Comparison of ENCODE assay signal across 11 cellular contexts in genomic region chr2:105747254-105747909, GRCh38. TPM values are rescaled to one million over a fixed set of nuclear protein-coding genes. Genes with fewer than 3 reads are reported as not detected.
A peak's percentile ranks its signal among the peaks of the same experiment; 100 is the strongest.
DNase-seq lines count a peak whose midpoint lies in the region; ATAC-seq, FAIRE-seq and TF ChIP-seq lines count a peak whose summit lies in the region.
"Had no signal": no experiment of that assay in that cellular context is flagged by ENCODE, and none has a peak within 500 bp of the region (broad histone marks: within the 10 kb centered on the region; RNA-seq: fewer than 3 reads in every experiment).

No MANE protein-coding gene starts in this region.

- H3K4me1 Mint-ChIP-seq in activated T-helper 1 cell treated with anti-CD3 and anti-CD28 coated beads, Interleukin-12 subunit alpha, Interleukin-12 subunit beta, Interleukin-2, Interleukin-4 antibody, amounts not matched to agents 30 ng/mL and 10 ng/mL and 1 ng/mL, durations not matched to agents 14 hours and 24 hours and 36 hours (ENCODE audit: low read depth) = peaks cover 81% of the 10 kb centered on the region
- peaks cover 44% of the 10 kb centered on the region for H3K4me1 Mint-ChIP-seq in glutamatergic neuron (ENCODE audit: low read depth, unreplicated experiment)

- no peak for TF ChIP-seq POLR2A in sigmoid colon (IDR thresholded peaks at IDR 0.05)

- CTCF ChIA-PET in HEK293 (lab: Yijun Ruan, JAX) = interaction anchor here (0.5 to 0.7 kb wide), 3 partner anchors 65 to 142 kb away, joined by 3 read pairs; no protein-coding TSS in a partner anchor

- DNase-seq in activated T-helper 1 cell treated with anti-CD3 and anti-CD28 coated beads, Interleukin-12 subunit alpha, Interleukin-12 subunit beta, Interleukin-2, Interleukin-4 antibody, amounts not matched to agents 30 ng/mL and 10 ng/mL and 1 ng/mL, durations not matched to agents 14 hours and 24 hours and 36 hours (ENCODE audit: low spot score) = no peak
- no peak for DNase-seq in glutamatergic neuron
- DNase-seq in small intestine = no peak
- DNase-seq in NCI-H526 treated with DMSO at 0.1 percent for 48 hours (lab: John Stamatoyannopoulos, UW) = no peak
- no peak for DNase-seq in sigmoid colon

- H3K36me3 ChIP-seq in HEK293 (ENCODE audit: control insufficient read depth in 2 of 2, insufficient read depth in 1 of 2, low read length in 2 of 2) (peaks cover 0 to 11% of the 10 kb centered on the region in 2 experiments; a peak in 2 of 3 replicates), small intestine (ENCODE audit: control insufficient read depth in 2 of 2, insufficient read depth in 2 of 2, low read length in 2 of 2) (no peaks in the 10 kb centered on the region), sigmoid colon (no peaks in the 10 kb centered on the region)

- TF ChIP-seq EP300 in sigmoid colon (IDR thresholded peaks at IDR 0.05) = no peak

- H3K9me3 ChIP-seq in HEK293 (ENCODE audit: control insufficient read depth, insufficient read depth, low read depth, low read length) = no peaks in the 10 kb centered on the region
- H3K9me3 ChIP-seq in small intestine (ENCODE audit: control insufficient read depth, low read depth) = no peaks in the 10 kb centered on the region
- no peaks in the 10 kb centered on the region for H3K9me3 ChIP-seq in sigmoid colon

- POLR2A ChIA-PET in HEK293 (lab: Yijun Ruan, JAX) = no interaction called here

- H3K27ac Mint-ChIP-seq in activated T-helper 1 cell treated with anti-CD3 and anti-CD28 coated beads, Interleukin-12 subunit alpha, Interleukin-12 subunit beta, Interleukin-2, Interleukin-4 antibody, amounts not matched to agents 30 ng/mL and 10 ng/mL and 1 ng/mL, durations not matched to agents 14 hours and 24 hours and 36 hours = peak overlapping the region; percentile 94
- peak overlapping the region; percentile 62 for H3K27ac Mint-ChIP-seq in glutamatergic neuron (ENCODE audit: unreplicated experiment)

- H3K27me3 ChIP-seq in small intestine (ENCODE audit: control insufficient read depth in 2 of 2, insufficient read depth in 2 of 2, low read length in 2 of 2) (no peaks in the 10 kb centered on the region), sigmoid colon (no peaks in the 10 kb centered on the region)

- H3K36me3 Mint-ChIP-seq in activated T-helper 1 cell treated with anti-CD3 and anti-CD28 coated beads, Interleukin-12 subunit alpha, Interleukin-12 subunit beta, Interleukin-2, Interleukin-4 antibody, amounts not matched to agents 30 ng/mL and 10 ng/mL and 1 ng/mL, durations not matched to agents 14 hours and 24 hours and 36 hours (ENCODE audit: low read depth) = peaks cover 53% of the 10 kb centered on the region
- no peaks in the 10 kb centered on the region for H3K36me3 Mint-ChIP-seq in glutamatergic neuron (ENCODE audit: unreplicated experiment)

- no peak for ATAC-seq in HG02798 (IDR thresholded peaks at IDR 0.05; ENCODE audit: poor library complexity, unreplicated experiment)
- ATAC-seq in GM19351 (IDR thresholded peaks at IDR 0.05; ENCODE audit: unreplicated experiment) = no peak
- ATAC-seq: sciatic nerve had no signal

- no peaks in the 10 kb centered on the region for H3K27me3 Mint-ChIP-seq in activated T-helper 1 cell treated with anti-CD3 and anti-CD28 coated beads, Interleukin-12 subunit alpha, Interleukin-12 subunit beta, Interleukin-2, Interleukin-4 antibody, amounts not matched to agents 30 ng/mL and 10 ng/mL and 1 ng/mL, durations not matched to agents 14 hours and 24 hours and 36 hours (ENCODE audit: insufficient read depth)
- H3K27me3 Mint-ChIP-seq in glutamatergic neuron (ENCODE audit: unreplicated experiment) = peaks cover 14% of the 10 kb centered on the region

- no peak for TF ChIP-seq CTCF in HEK293 (tag by site-specific recombination; IDR thresholded peaks at IDR 0.05)
- no peak for TF ChIP-seq CTCF in glutamatergic neuron (IDR thresholded peaks at IDR 0.05; ENCODE audit: partially characterized antibody, unreplicated experiment)
- no peak for TF ChIP-seq CTCF in sigmoid colon (IDR thresholded peaks at IDR 0.05)

- intact Hi-C loops in activated T-helper 1 cell treated with anti-CD3 and anti-CD28 coated beads, Interleukin-12 subunit alpha, Interleukin-12 subunit beta, Interleukin-2, Interleukin-4 antibody, amounts not matched to agents 30 ng/mL and 10 ng/mL and 1 ng/mL, durations not matched to agents 14 hours and 24 hours and 36 hours (cut with micrococcal nuclease) = loop anchor here (2.0 to 5.0 kb wide), 6 partner anchors 13 to 411 kb away; partner anchors contain the start of genes C2orf49 and FHL2
- intact Hi-C loops in sigmoid colon (cut with DNase I) = loop anchor here (5.0 to 10.0 kb wide), 4 partner anchors 65 to 447 kb away; partner anchors contain the start of gene UXS1

- H3K9me3 Mint-ChIP-seq in activated T-helper 1 cell treated with anti-CD3 and anti-CD28 coated beads, Interleukin-12 subunit alpha, Interleukin-12 subunit beta, Interleukin-2, Interleukin-4 antibody, amounts not matched to agents 30 ng/mL and 10 ng/mL and 1 ng/mL, durations not matched to agents 14 hours and 24 hours and 36 hours = peaks cover 2% of the 10 kb centered on the region
- H3K9me3 Mint-ChIP-seq in glutamatergic neuron (ENCODE audit: unreplicated experiment) = peaks cover 13% of the 10 kb centered on the region

- WGBS in small intestine, 3 donors = 33 to 62% (median 40%) methylated on average over 13 of the region's 13 CpGs
- WGBS in sigmoid colon, 2 donors = 72 to 84% methylated on average over 13 of the region's 13 CpGs

- no peaks in the 10 kb centered on the region; the same call in 1 of the 2 replicates for H3K4me1 ChIP-seq in HEK293 (ENCODE audit: control insufficient read depth, insufficient read depth, low read length)
- peaks cover 19 to 20% of the 10 kb centered on the region in 2 donors for H3K4me1 ChIP-seq in small intestine (ENCODE audit: control insufficient read depth in 2 of 2, insufficient read depth in 1 of 2, low read depth in 1 of 2, low read length in 1 of 2)
- H3K4me1 ChIP-seq in sigmoid colon = peaks cover 0 to 46% (median 31%) of the 10 kb centered on the region in 4 donors

- FAIRE-seq in small intestine (lab: Jason Lieb, UNC) = no peak
- FAIRE-seq: bronchial epithelial cell had no signal

- H3K4me3 ChIP-seq in HEK293 (ENCODE audit: low read depth, low read length) (no peak overlapping the region), small intestine (ENCODE audit: low read depth in 1 of 2, low read length in 2 of 2) (peak overlapping the region in 1 of 2 donors; percentile 98), sigmoid colon (no peak overlapping the region)

- H3K4me3 Mint-ChIP-seq in activated T-helper 1 cell treated with anti-CD3 and anti-CD28 coated beads, Interleukin-12 subunit alpha, Interleukin-12 subunit beta, Interleukin-2, Interleukin-4 antibody, amounts not matched to agents 30 ng/mL and 10 ng/mL and 1 ng/mL, durations not matched to agents 14 hours and 24 hours and 36 hours = peak overlapping the region; percentile 93
- H3K4me3 Mint-ChIP-seq in glutamatergic neuron (ENCODE audit: unreplicated experiment) = peak overlapping the region; percentile 98

- H3K27ac ChIP-seq in HEK293 (ENCODE audit: extremely low read depth, low read depth, low read length) = no peak overlapping the region
- H3K27ac ChIP-seq in small intestine (ENCODE audit: low read depth in 1 of 2, low read length in 1 of 2) = peak overlapping the region; percentile 42 to 86
- peak overlapping the region in 2 of 4 donors; percentile 7 to 11 for H3K27ac ChIP-seq in sigmoid colon
- H3K27ac ChIP-seq: VCaP had no signal

TF ChIP-seq in HEK293, 187 proteins besides CTCF, POLR2A, EP300 and RAD21:
- TF ChIP-seq PRDM6 (tag by site-specific recombination; IDR thresholded peaks at IDR 0.05) (peak; percentile 33; the same call in 1 of the 2 replicates), ZNF175 (tag by site-specific recombination; IDR thresholded peaks at IDR 0.05) (no peak)

RNA-seq across cellular contexts. Expression of gene NCK2, which starts 2.7 kb away (rescaled TPM):
- 79.9 and 86.8 TPM in 2 replicates for total RNA-seq in activated T-helper 1 cell treated with anti-CD3 and anti-CD28 coated beads, Interleukin-12 subunit alpha, Interleukin-12 subunit beta, Interleukin-2, Interleukin-4 antibody, amounts not matched to agents 30 ng/mL and 10 ng/mL and 1 ng/mL, durations not matched to agents 14 hours and 24 hours and 36 hours
- 82.4 TPM for total RNA-seq in glutamatergic neuron (ENCODE audit: unreplicated experiment)
- polyA plus RNA-seq in small intestine = 100 to 1,000 TPM in 2 of 3 donors, 10 to 100 TPM in 1; 59.6 to 124 (median 103) TPM
- total RNA-seq in sigmoid colon = 10 to 100 TPM; 39.2 to 56.1 (median 53.7) TPM
- polyA plus RNA-seq in sigmoid colon = 10 to 100 TPM; 36.4 to 59.9 (median 41.4) TPM
